33 cellular contexts compared by ENCODE assay signal in the genomic region with DNA sequence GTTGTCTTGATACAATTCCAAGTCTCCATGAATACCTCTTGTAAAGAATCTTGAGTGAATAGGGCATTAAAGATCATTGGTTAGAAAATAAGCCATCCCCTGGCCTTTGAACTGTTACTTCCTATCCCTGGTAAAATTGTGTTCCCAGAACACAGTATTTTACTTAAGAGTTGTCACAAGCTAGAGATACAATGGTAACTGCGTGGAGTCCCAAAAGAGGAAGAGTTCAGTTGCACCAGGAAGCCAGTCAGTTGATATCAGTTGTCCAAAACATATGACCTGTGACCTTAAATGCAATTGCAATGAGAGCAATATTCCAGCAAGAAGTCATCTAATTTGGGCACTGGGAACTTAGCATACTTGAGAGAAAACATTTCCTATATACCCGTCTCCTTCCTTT.
"Had no signal": no experiment of that assay in that cellular context is flagged by ENCODE, and none has a peak within 500 bp of the region (broad histone marks: within the 10 kb centered on the region; RNA-seq: fewer than 3 reads in every experiment).

No MANE protein-coding gene starts in this region.

- FAIRE-seq: colon had no signal

- H3K4me1 Mint-ChIP-seq: activated CD4-positive, alpha-beta T cell treated with anti-CD3 and anti-CD28 coated beads for 36 hours; activated CD4-positive, alpha-beta T cell treated with anti-CD3 and anti-CD28 coated beads, Interleukin-2, amount 10 ng/mL, durations not matched to agents 24 days and 14 days; activated T-helper 17 cell treated with anti-CD3 and anti-CD28 coated beads, Interleukin-2, amount 50 U/mL, for 72 hours had no signal

- H3K27me3 Mint-ChIP-seq: activated CD4-positive, alpha-beta memory T cell treated with anti-CD3 and anti-CD28 coated beads for 36 hours; activated T-cell treated with anti-CD3 and anti-CD28 coated beads, Interleukin-2, amount 50 U/mL, for 24 hours; effector memory CD8-positive, alpha-beta T cell had no signal

- H3K4me3 ChIP-seq: body of pancreas, esophagus muscularis mucosa, gastrocnemius medialis, heart left ventricle had no signal

- H3K36me3 ChIP-seq: esophagus muscularis mucosa, gastrocnemius medialis, heart left ventricle had no signal

- H3K27ac Mint-ChIP-seq: activated CD4-positive, alpha-beta memory T cell treated with anti-CD3 and anti-CD28 coated beads for 36 hours; activated CD4-positive, alpha-beta T cell treated with anti-CD3 and anti-CD28 coated beads for 36 hours; activated CD4-positive, alpha-beta T cell treated with anti-CD3 and anti-CD28 coated beads, Interleukin-2, amount 10 ng/mL, durations not matched to agents 24 days and 14 days; activated naive CD8-positive, alpha-beta T cell; activated T-cell treated with anti-CD3 and anti-CD28 coated beads, Interleukin-2, amount 50 U/mL, for 24 hours; activated T-helper 17 cell treated with anti-CD3 and anti-CD28 coated beads, Interleukin-2, amount 50 U/mL, for 72 hours; effector memory CD8-positive, alpha-beta T cell; T-helper 1 cell treated with Interleukin-12 subunit alpha and Interleukin-12 subunit beta and Interleukin-4 antibody, amounts not matched to agents 30 μg/mL and 1 μg/mL, for 36 hours; T-helper 2 cell treated with Interferon-gamma antibody and Interleukin-4, amounts not matched to agents 5 μg/mL and 100 μg/mL, for 36 hours had no signal

- H3K27ac ChIP-seq: body of pancreas, esophagus muscularis mucosa, foreskin keratinocyte, gastrocnemius medialis, heart left ventricle had no signal

- H3K9me3 ChIP-seq: body of pancreas, esophagus muscularis mucosa, gastrocnemius medialis, heart left ventricle had no signal

- ATAC-seq: activated CD4-positive, alpha-beta T cell treated with anti-CD3 and anti-CD28 coated beads for 36 hours; activated T-helper 17 cell treated with anti-CD3 and anti-CD28 coated beads, Interleukin-2, amount 50 U/mL, for 72 hours; body of pancreas; effector memory CD8-positive, alpha-beta T cell; foreskin keratinocyte; gastrocnemius medialis; heart left ventricle had no signal

- H3K4me1 ChIP-seq: body of pancreas, esophagus muscularis mucosa, foreskin keratinocyte, gastrocnemius medialis, heart left ventricle had no signal

- H3K27me3 ChIP-seq: body of pancreas, esophagus muscularis mucosa, foreskin keratinocyte, gastrocnemius medialis, heart left ventricle had no signal

- H3K9me3 Mint-ChIP-seq: activated CD4-positive, alpha-beta memory T cell treated with anti-CD3 and anti-CD28 coated beads for 36 hours; activated CD4-positive, alpha-beta T cell treated with anti-CD3 and anti-CD28 coated beads, Interleukin-2, amount 10 ng/mL, durations not matched to agents 24 days and 14 days; activated T-cell treated with anti-CD3 and anti-CD28 coated beads, Interleukin-2, amount 50 U/mL, for 24 hours; activated T-helper 17 cell treated with anti-CD3 and anti-CD28 coated beads, Interleukin-2, amount 50 U/mL, for 72 hours; effector memory CD8-positive, alpha-beta T cell; T-helper 1 cell treated with Interleukin-12 subunit alpha and Interleukin-12 subunit beta and Interleukin-4 antibody, amounts not matched to agents 30 μg/mL and 1 μg/mL, for 36 hours; T-helper 2 cell treated with Interferon-gamma antibody and Interleukin-4, amounts not matched to agents 5 μg/mL and 100 μg/mL, for 36 hours had no signal

- DNase-seq: activated CD4-positive, alpha-beta memory T cell treated with anti-CD3 and anti-CD28 coated beads for 36 hours; activated CD4-positive, alpha-beta T cell treated with anti-CD3 and anti-CD28 coated beads for 36 hours; activated CD4-positive, alpha-beta T cell treated with anti-CD3 and anti-CD28 coated beads, Interleukin-2, amount 10 ng/mL, durations not matched to agents 24 days and 14 days; activated CD4-positive, CD25-positive, alpha-beta regulatory T cell; activated CD4-positive, CD25-positive, alpha-beta regulatory T cell treated with anti-CD3 and anti-CD28 coated beads, Interleukin-2, amount 50 U/mL, for 72 hours; activated CD8-positive, alpha-beta memory T cell treated with anti-CD3 and anti-CD28 coated beads, Interleukin-2, amount 50 U/mL, for 48 hours; activated effector memory CD4-positive, alpha-beta T cell treated with Interleukin-2 at 50 U/mL for 16 hours; activated gamma-delta T cell treated with Interleukin-2 at 50 U/mL for 16 hours; activated naive CD4-positive, alpha-beta T cell treated with anti-CD3 and anti-CD28 coated beads, Interleukin-2, amount 50 U/mL, for 16 hours; activated naive CD4-positive, alpha-beta T cell treated with Interleukin-2 at 50 U/mL for 16 hours; activated T-cell treated with anti-CD3 and anti-CD28 coated beads for 4 hours; activated T-cell treated with anti-CD3 and anti-CD28 coated beads, Interleukin-2, amount 50 U/mL, for 24 hours; amniotic stem cell; aorta; body of pancreas; caudate nucleus; cortex of kidney; dermis blood vessel endothelial cell; effector CD4-positive, alpha-beta T cell; effector memory CD8-positive, alpha-beta T cell; erythroblast; foreskin keratinocyte; gastrocnemius medialis; glutamatergic neuron; heart left ventricle; hypothalamus; T1000 had no signal

- H3K36me3 Mint-ChIP-seq: activated CD4-positive, alpha-beta memory T cell treated with anti-CD3 and anti-CD28 coated beads for 36 hours; activated naive CD8-positive, alpha-beta T cell had no signal

- H3K4me3 Mint-ChIP-seq: activated CD4-positive, alpha-beta memory T cell treated with anti-CD3 and anti-CD28 coated beads for 36 hours; activated CD4-positive, alpha-beta T cell treated with anti-CD3 and anti-CD28 coated beads for 36 hours; activated CD4-positive, alpha-beta T cell treated with anti-CD3 and anti-CD28 coated beads, Interleukin-2, amount 10 ng/mL, durations not matched to agents 24 days and 14 days; activated naive CD8-positive, alpha-beta T cell; activated T-cell treated with anti-CD3 and anti-CD28 coated beads, Interleukin-2, amount 50 U/mL, for 24 hours; activated T-helper 17 cell treated with anti-CD3 and anti-CD28 coated beads, Interleukin-2, amount 50 U/mL, for 72 hours; effector memory CD8-positive, alpha-beta T cell; T-helper 1 cell treated with Interleukin-12 subunit alpha and Interleukin-12 subunit beta and Interleukin-4 antibody, amounts not matched to agents 30 μg/mL and 1 μg/mL, for 36 hours; T-helper 2 cell treated with Interferon-gamma antibody and Interleukin-4, amounts not matched to agents 5 μg/mL and 100 μg/mL, for 36 hours had no signal
